9 cellular contexts compared by ENCODE assay signal in the genomic region with DNA sequence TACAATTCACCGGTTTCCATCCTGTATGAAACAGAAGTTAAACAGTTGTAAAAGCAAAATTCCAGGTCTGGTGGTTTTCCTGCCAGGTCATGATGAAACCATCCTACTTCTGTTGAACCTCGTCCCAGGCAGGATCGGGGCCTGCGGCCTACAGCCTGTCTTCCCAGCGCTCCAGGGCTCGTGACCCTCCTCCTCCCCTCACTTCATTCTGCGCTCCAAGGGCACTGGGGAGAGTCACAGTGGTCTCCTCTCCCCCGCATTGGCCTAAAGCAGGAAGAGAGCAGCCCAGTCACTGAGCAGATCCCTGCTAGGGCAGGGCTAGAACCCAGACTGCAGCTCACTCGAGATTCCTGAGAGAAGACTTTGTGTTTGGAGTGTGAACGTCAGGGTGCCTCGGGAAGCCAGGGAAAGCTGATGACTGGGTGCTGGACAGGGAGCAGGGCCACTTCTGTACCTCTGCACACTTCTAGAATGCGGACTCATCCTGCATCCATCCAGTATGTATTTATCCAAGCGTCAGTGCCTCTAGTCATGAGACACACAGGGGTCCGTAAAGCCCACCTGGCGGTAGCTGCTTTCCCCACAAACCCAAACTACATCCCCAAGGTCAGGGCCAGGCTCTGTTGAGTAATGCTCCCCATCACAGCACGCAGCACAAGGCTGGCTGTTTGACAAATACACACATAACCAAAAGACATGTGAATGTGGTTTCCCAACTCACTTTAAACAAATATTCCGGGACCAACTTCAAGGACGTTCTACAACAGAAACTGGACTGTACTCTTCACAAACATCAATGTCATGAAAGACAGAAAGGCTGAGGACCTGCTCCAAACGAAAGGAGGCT. TPM values are rescaled to one million over a fixed set of nuclear protein-coding genes. Genes with fewer than 3 reads are reported as not detected.
A peak's percentile ranks its signal among the peaks of the same experiment; 100 is the strongest.
DNase-seq lines count a peak whose midpoint lies in the region; ATAC-seq and TF ChIP-seq lines count a peak whose summit lies in the region.
"Had no signal": no experiment of that assay in that cellular context is flagged by ENCODE, and none has a peak within 500 bp of the region (broad histone marks: within the 10 kb centered on the region; RNA-seq: fewer than 3 reads in every experiment).

No MANE protein-coding gene starts in this region.

- TF ChIP-seq CTCF in RWPE2 (IDR thresholded peaks at IDR 0.05; ENCODE audit: poor library complexity, severe bottlenecking): no peak
- no peak for TF ChIP-seq CTCF in foreskin keratinocyte (conservative IDR thresholded peaks at IDR 0.05)
- no peak for TF ChIP-seq CTCF in prostate gland (IDR thresholded peaks at IDR 0.05)
- no peak for TF ChIP-seq CTCF in Calu3 (IDR thresholded peaks at IDR 0.05; ENCODE audit: unreplicated experiment)

- 0 out of 2 replicates have a peak, but pooled peaks cover 5% of the 10 kb centered on the region for H3K36me3 ChIP-seq in RWPE2 (ENCODE audit: low read depth)
- H3K36me3 ChIP-seq in prostate gland: no peaks in the 10 kb centered on the region

- H3K27me3 Mint-ChIP-seq in Calu3 (ENCODE audit: unreplicated experiment): no peaks in the 10 kb centered on the region

- peak; percentile 63 for DNase-seq in CD1c-positive myeloid dendritic cell (ENCODE audit: extremely low spot score)
- DNase-seq in RWPE2 (ENCODE audit: low spot score): no peak
- DNase-seq in foreskin keratinocyte: peak; percentile 41 to 44
- DNase-seq in prostate gland (ENCODE audit: low spot score): peak; percentile 28
- DNase-seq in Calu3: no peak
- no peak for DNase-seq in NCI-H2227 treated with DMSO at 0.1 percent for 48 hours (lab: John Stamatoyannopoulos, UW)
- no peak for DNase-seq in NCI-H2227 (lab: John Stamatoyannopoulos, UW; ENCODE audit: unreplicated experiment)
- DNase-seq: cortex of kidney had no signal

- no peak overlapping the region for H3K27ac Mint-ChIP-seq in Calu3 (ENCODE audit: unreplicated experiment)

- no peak for TF ChIP-seq POLR2A in prostate gland (IDR thresholded peaks at IDR 0.05)

- no TSS peak for BruUV-seq in Calu3 (replicated peaks; lab: Mats Ljungman, UMichigan)

- ATAC-seq in RWPE2 (ENCODE audit: low read depth) (peak; percentile 13; the same call in 1 of the 3 replicates), foreskin keratinocyte (no peak), HG03280 (IDR thresholded peaks at IDR 0.05; ENCODE audit: unreplicated experiment) (no peak)

- H3K9me3 ChIP-seq in RWPE2 (ENCODE audit: severe bottlenecking) (no peaks in the 10 kb centered on the region), prostate gland (no peaks in the 10 kb centered on the region)

- no peaks in the 10 kb centered on the region for H3K36me3 Mint-ChIP-seq in Calu3 (ENCODE audit: insufficient read depth, unreplicated experiment)

- H3K27me3 ChIP-seq in RWPE2 (ENCODE audit: insufficient read depth, poor library complexity, severe bottlenecking): no peaks in the 10 kb centered on the region
- no peaks in the 10 kb centered on the region for H3K27me3 ChIP-seq in foreskin keratinocyte
- no peaks in the 10 kb centered on the region for H3K27me3 ChIP-seq in prostate gland (replicated peaks; ENCODE audit: insufficient read depth)

- no peak overlapping the region for H3K4me3 Mint-ChIP-seq in Calu3 (ENCODE audit: low read depth, unreplicated experiment)

- H3K4me3 ChIP-seq in RWPE2 (ENCODE audit: severe bottlenecking) (no peak overlapping the region), prostate gland (no peak overlapping the region)

- no peaks in the 10 kb centered on the region for H3K4me1 ChIP-seq in RWPE2 (ENCODE audit: insufficient read depth, poor library complexity, severe bottlenecking)
- no peaks in the 10 kb centered on the region for H3K4me1 ChIP-seq in foreskin keratinocyte
- H3K4me1 ChIP-seq in prostate gland (replicated peaks): no peaks in the 10 kb centered on the region

- CTCF ChIA-PET in Calu3 (lab: Charles Lee): no interaction called here

- H3K27ac ChIP-seq in RWPE2 (ENCODE audit: poor library complexity, severe bottlenecking): peak overlapping the region; percentile 41
- H3K27ac ChIP-seq in foreskin keratinocyte: no peak overlapping the region
- peak overlapping the region; percentile 18 to 52 for H3K27ac ChIP-seq in prostate gland

- H3K9me3 Mint-ChIP-seq in Calu3 (ENCODE audit: low read depth, unreplicated experiment): no peaks in the 10 kb centered on the region

- intact Hi-C loops in prostate gland (cut with DNase I): no loop called here
- intact Hi-C loops in Calu3 (cut with micrococcal nuclease; ENCODE audit: unreplicated experiment): no loop called here

- 50% methylated on average over 19 of the region's 19 CpGs for WGBS in prostate gland

- H3K4me1 Mint-ChIP-seq in Calu3 (ENCODE audit: low read depth, unreplicated experiment): no peaks in the 10 kb centered on the region

RNA-seq across cellular contexts. Expression of gene ITGAE, which starts 1.7 kb away (rescaled TPM):
- 30.9 and 38.5 TPM in 2 replicates for total RNA-seq in foreskin keratinocyte
- polyA plus RNA-seq in foreskin keratinocyte: 52.8 and 66.2 TPM in 2 replicates
- 10 to 100 TPM; 16.2 to 27.6 TPM for total RNA-seq in prostate gland
- 8.4 and 14.7 TPM in 2 replicates for total RNA-seq in Calu3 (2022)

RNA-seq across cellular contexts. Expression of gene NCBP3, which starts 43.4 kb away (rescaled TPM):
- total RNA-seq in foreskin keratinocyte (23.6 and 25.3 TPM in 2 replicates), prostate gland (100 to 1,000 TPM in 1 of 2 donors, 10 to 100 TPM in 1; 14.8 to 370 TPM), Calu3 (2022) (25.4 and 26.9 TPM in 2 replicates)
- polyA plus RNA-seq in foreskin keratinocyte: 11.2 and 12.8 TPM in 2 replicates

Comparison
In these comparisons a context has a peak if more than half of its experiments do, and no peak if none do; other contexts are left out.
1. DNase-seq: peak in CD1c-positive myeloid dendritic cell (single experiment), foreskin keratinocyte (2 of 2) and prostate gland (single experiment); none in RWPE2 (single experiment), Calu3 (single experiment), NCI-H2227 treated with DMSO at 0.1 percent for 48 hours (single experiment) and NCI-H2227 (single experiment).